24 cellular contexts compared by ENCODE assay signal in the genomic region with DNA sequence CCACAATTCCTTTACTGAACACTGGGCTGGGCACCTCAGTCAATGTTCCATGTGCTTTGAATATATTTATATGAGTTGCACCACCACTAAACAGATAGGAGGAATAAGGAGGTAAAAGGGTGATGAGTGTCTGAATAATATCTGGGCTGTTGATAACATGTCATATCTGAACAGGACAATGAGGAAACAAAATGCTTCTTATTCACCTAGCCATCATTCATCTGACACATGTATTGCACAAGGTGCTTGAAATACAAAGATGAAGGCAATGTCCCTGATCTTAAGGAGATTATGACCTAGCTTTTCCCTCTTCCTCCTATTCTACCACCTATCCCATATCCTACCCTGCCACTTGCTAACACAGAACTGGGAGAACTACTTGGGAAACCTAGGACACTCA. TPM values are rescaled to one million over a fixed set of nuclear protein-coding genes. Genes with fewer than 3 reads are reported as not detected.
A peak's percentile ranks its signal among the peaks of the same experiment; 100 is the strongest.
DNase-seq lines count a peak whose midpoint lies in the region; ATAC-seq and TF ChIP-seq lines count a peak whose summit lies in the region.
"Had no signal": no experiment of that assay in that cellular context is flagged by ENCODE, and none has a peak within 500 bp of the region (broad histone marks: within the 10 kb centered on the region; RNA-seq: fewer than 3 reads in every experiment).

No MANE protein-coding gene starts in this region.

- H3K4me3 Mint-ChIP-seq in stimulated activated naive B cell treated with anti-CD40 and anti-IgM and Interleukin-4, amounts not matched to agents 10 μg/mL and 1 μg/mL and 100 μg/mL, for 72 hours = no peak overlapping the region
- H3K4me3 Mint-ChIP-seq: CD8-positive, alpha-beta memory T cell; GM23338 had no signal

- peak overlapping the region; percentile 60 for H3K27ac Mint-ChIP-seq in stimulated activated naive B cell treated with anti-CD40 and anti-IgM and Interleukin-4, amounts not matched to agents 10 μg/mL and 1 μg/mL and 100 μg/mL, for 72 hours
- H3K27ac Mint-ChIP-seq: CD8-positive, alpha-beta memory T cell; GM23338 had no signal

- DNase-seq in NB4 (ENCODE audit: low read depth) = peak; percentile 31
- DNase-seq in stimulated activated naive B cell treated with anti-CD40 and anti-IgM and Interleukin-4, amounts not matched to agents 10 μg/mL and 1 μg/mL and 100 μg/mL, for 72 hours = no peak
- no peak for DNase-seq in pons (ENCODE audit: low spot score)
- no peak for DNase-seq in NCI-H2081 (lab: John Stamatoyannopoulos, UW)
- DNase-seq in amniotic stem cell (lab: John Stamatoyannopoulos, UW) = no peak
- DNase-seq: C1 segment of cervical spinal cord; Calu3; CD8-positive, alpha-beta memory T cell; DMS153; NCI-H1694; NCI-H2081 treated with DMSO at 0.1 percent for 48 hours; NCI-H446 treated with DMSO at 0.1 percent for 48 hours; NCI-H526 treated with DMSO at 0.1 percent for 48 hours; PC-9; SHP77 treated with DMSO at 0.1 percent for 48 hours had no signal

- TF ChIP-seq CTCF in NB4 (IDR thresholded peaks at IDR 0.05; ENCODE audit: low read depth, low read length) = no peak

- no peak overlapping the region for H3K27ac ChIP-seq in BLaER1
- H3K27ac ChIP-seq: PC-9, RWPE1, SK-N-MC had no signal

- peaks cover 4 to 7% of the 10 kb centered on the region in 2 donors for H3K9me3 Mint-ChIP-seq in stimulated activated naive B cell treated with anti-CD40 and anti-IgM and Interleukin-4, amounts not matched to agents 10 μg/mL and 1 μg/mL and 100 μg/mL, for 72 hours

- no peaks in the 10 kb centered on the region for H3K36me3 ChIP-seq in BLaER1
- H3K36me3 ChIP-seq: HAP-1 had no signal

- no peaks in the 10 kb centered on the region for H3K27me3 ChIP-seq in BLaER1

- H3K9me3 ChIP-seq in BLaER1 = peaks cover 16% of the 10 kb centered on the region
- H3K9me3 ChIP-seq: HAP-1 had no signal

- H3K4me1 Mint-ChIP-seq in stimulated activated naive B cell treated with anti-CD40 and anti-IgM and Interleukin-4, amounts not matched to agents 10 μg/mL and 1 μg/mL and 100 μg/mL, for 72 hours = peaks cover 14 to 17% of the 10 kb centered on the region in 2 donors
- H3K4me1 Mint-ChIP-seq: CD8-positive, alpha-beta memory T cell; GM23338 had no signal

- H3K4me3 ChIP-seq in BLaER1 (no peak overlapping the region), NB4 (ENCODE audit: low read depth, low read length) (no peak overlapping the region)
- H3K4me3 ChIP-seq: GM23338, HAP-1, PC-9, SK-N-MC had no signal

- H4K20me1 ChIP-seq in BLaER1 = no peaks in the 10 kb centered on the region

- peaks cover 4 to 5% of the 10 kb centered on the region in 2 donors for H3K36me3 Mint-ChIP-seq in stimulated activated naive B cell treated with anti-CD40 and anti-IgM and Interleukin-4, amounts not matched to agents 10 μg/mL and 1 μg/mL and 100 μg/mL, for 72 hours

- H3K9ac ChIP-seq in BLaER1 = no peak overlapping the region

- peaks cover 16% of the 10 kb centered on the region for H3K4me1 ChIP-seq in BLaER1
- H3K4me1 ChIP-seq: HAP-1 had no signal

- TF ChIP-seq POLR2A in NB4 (IDR thresholded peaks at IDR 0.05; ENCODE audit: extremely low read depth, insufficient read length) = no peak

- peak overlapping the region; percentile 33; the same call in 1 of the 2 replicates for H3K4me2 ChIP-seq in BLaER1
- H3K4me2 ChIP-seq: GM23338, PC-9 had no signal

- peaks cover 9 to 15% of the 10 kb centered on the region in 2 donors for H3K27me3 Mint-ChIP-seq in stimulated activated naive B cell treated with anti-CD40 and anti-IgM and Interleukin-4, amounts not matched to agents 10 μg/mL and 1 μg/mL and 100 μg/mL, for 72 hours

- peak; percentile 78 for ATAC-seq in esophagus mucosa
- ATAC-seq in stimulated activated naive B cell treated with anti-CD40 and anti-IgM and Interleukin-4, amounts not matched to agents 10 μg/mL and 1 μg/mL and 100 μg/mL, for 72 hours (replicated peaks) = no peak
- ATAC-seq: GM23338 had no signal

RNA-seq across cellular contexts. Expression of a gene that starts 8.0 kb away (rescaled TPM):
- total RNA-seq in esophagus mucosa = 120 TPM
- total RNA-seq: A673, Daoy, HT1080, PC-9 had no signal
